8 cellular contexts compared by ENCODE assay signal in genomic region chr6:31541658-31542521, GRCh38. TPM values are rescaled to one million over a fixed set of nuclear protein-coding genes. Genes with fewer than 3 reads are reported as not detected.
DNase-seq lines count a peak whose midpoint lies in the region; ATAC-seq and TF ChIP-seq lines count a peak whose summit lies in the region.

TSS of gene DDX39B (minus strand) at chr6:31542003. CDS start at chr6:31540532, 1,471 bp downstream.

- H3K27me3 ChIP-seq in A673 (replicated peaks; ENCODE audit: insufficient read depth, low read depth, low read length, poor library complexity) (no peaks in the 10 kb centered on the region), WERI-Rb-1 (ENCODE audit: insufficient read depth, low read depth, severe bottlenecking) (no peaks in the 10 kb centered on the region), breast epithelium (no peaks in the 10 kb centered on the region), iPS-20b (ENCODE audit: insufficient read depth, low read length) (no peaks in the 10 kb centered on the region)

- H3K9me3 ChIP-seq in A673 (ENCODE audit: low read depth, low read length, poor library complexity, severe bottlenecking): no peaks in the 10 kb centered on the region
- no peaks in the 10 kb centered on the region for H3K9me3 ChIP-seq in WERI-Rb-1 (ENCODE audit: severe bottlenecking)
- no peaks in the 10 kb centered on the region for H3K9me3 ChIP-seq in breast epithelium
- H3K9me3 ChIP-seq in iPS-20b (ENCODE audit: insufficient read depth, low read depth, low read length): no peaks in the 10 kb centered on the region

- DNase-seq in A673 (ENCODE audit: low spot score): peak; percentile 99
- DNase-seq in NCI-H2196 treated with DMSO at 0.1 percent for 48 hours (lab: John Stamatoyannopoulos, UW; ENCODE audit: unreplicated experiment): peak; percentile 95
- peak; percentile 100 for DNase-seq in WERI-Rb-1
- peak; percentile 94 to 96 for DNase-seq in breast epithelium (ENCODE audit: low spot score in 2 of 2)

- intact Hi-C loops in A673 (cut with micrococcal nuclease; ENCODE audit: unreplicated experiment): loop anchor here (5.0 to 10.0 kb wide), 5 partner anchors 45 to 353 kb away; partner anchors contain the start of genes APOM, BAG6, CLIC1 and EHMT2
- intact Hi-C loops in breast epithelium (cut with DNase I; ENCODE audit: low total_unique reads): no loop called here

- peak within 1 kb of the TSS; percentile 99 for H3K9ac ChIP-seq in iPS-20b (ENCODE audit: low read depth, low read length)

- H3K4me1 ChIP-seq in A673 (ENCODE audit: insufficient read depth, low read length, poor library complexity, severe bottlenecking) (peaks cover 16% of the 10 kb centered on the region), breast epithelium (peaks cover 11 to 22% of the 10 kb centered on the region in 2 donors), iPS-20b (ENCODE audit: insufficient read depth, low read length) (peaks cover 20% of the 10 kb centered on the region)

- H3K4me3 ChIP-seq in A673 (ENCODE audit: low read depth, low read length, poor library complexity, severe bottlenecking) (peak within 1 kb of the TSS; percentile 87), WERI-Rb-1 (ENCODE audit: low read depth, low read length) (peak within 1 kb of the TSS; percentile 93), breast epithelium (peak within 1 kb of the TSS; percentile 62 to 80 (median 67)), iPS-20b (ENCODE audit: low read length) (peak within 1 kb of the TSS; percentile 97), skin epidermis (peak within 1 kb of the TSS; percentile 49 to 82 (median 67))

- H3K27ac ChIP-seq in A673 (ENCODE audit: low read depth, low read length, poor library complexity, severe bottlenecking): peak within 1 kb of the TSS; percentile 99
- peak within 1 kb of the TSS; percentile 99 for H3K27ac ChIP-seq in WERI-Rb-1
- H3K27ac ChIP-seq in breast epithelium: peak within 1 kb of the TSS; percentile 95 to 97
- peak within 1 kb of the TSS; percentile 92 for H3K27ac ChIP-seq in iPS-20b (ENCODE audit: low read length)
- H3K27ac ChIP-seq in skin epidermis: peak within 1 kb of the TSS; percentile 80 to 99 (median 95)

- no TSS peak for BruUV-seq in A673 (replicated peaks; lab: Mats Ljungman, UMichigan)

- peak; percentile 78 for TF ChIP-seq POLR2A in breast epithelium (IDR thresholded peaks at IDR 0.05)

- POLR2A ChIA-PET in A673 (lab: Charles Lee; ENCODE audit: low non-redundant PET): interaction anchor here (0.6 to 0.8 kb wide), 5 partner anchors 45 to 813 kb away, joined by 3 to 4 read pairs (median 3); no protein-coding TSS in a partner anchor

- H3K36me3 ChIP-seq in A673 (ENCODE audit: insufficient read depth, low read length, poor library complexity, severe bottlenecking): peaks cover 39% of the 10 kb centered on the region
- peaks cover 56% of the 10 kb centered on the region for H3K36me3 ChIP-seq in WERI-Rb-1
- H3K36me3 ChIP-seq in breast epithelium: no peaks in the 10 kb centered on the region
- H3K36me3 ChIP-seq in iPS-20b (ENCODE audit: insufficient read depth, low read depth, low read length): peaks cover 46% of the 10 kb centered on the region

- ATAC-seq in GM18870 (IDR thresholded peaks at IDR 0.05; ENCODE audit: unreplicated experiment): peak; percentile 50
- ATAC-seq in HG03135 (IDR thresholded peaks at IDR 0.05; ENCODE audit: unreplicated experiment): peak; percentile 63

- TF ChIP-seq CTCF in A673 (conservative IDR thresholded peaks at IDR 0.05; ENCODE audit: low read depth, low read length) (no peak), WERI-Rb-1 (IDR thresholded peaks at IDR 0.05; ENCODE audit: low read depth, low read length) (no peak), breast epithelium (IDR thresholded peaks at IDR 0.05) (no peak)

- CTCF ChIA-PET in A673 (lab: Charles Lee): interaction anchor here (0.6 to 2.3 kb wide), 2 partner anchors 57 to 644 kb away, joined by 5 to 6 read pairs; no protein-coding TSS in a partner anchor

RNA-seq across cellular contexts. Expression of gene DDX39B, which starts in this region (rescaled TPM):
- total RNA-seq in A673 (2021) (558 and 594 TPM in 2 replicates), breast epithelium (100 to 1,000 TPM; 315 to 336 (median 334) TPM)

Comparison
In these comparisons a context has a peak if more than half of its experiments do, and no peak if none do; other contexts are left out.
1. Peak in every context shown above with its lines: DNase-seq, ATAC-seq, H3K4me3 ChIP-seq and H3K27ac ChIP-seq.